Comparison of ENCODE assay signal across 23 cellular contexts in the genomic region with DNA sequence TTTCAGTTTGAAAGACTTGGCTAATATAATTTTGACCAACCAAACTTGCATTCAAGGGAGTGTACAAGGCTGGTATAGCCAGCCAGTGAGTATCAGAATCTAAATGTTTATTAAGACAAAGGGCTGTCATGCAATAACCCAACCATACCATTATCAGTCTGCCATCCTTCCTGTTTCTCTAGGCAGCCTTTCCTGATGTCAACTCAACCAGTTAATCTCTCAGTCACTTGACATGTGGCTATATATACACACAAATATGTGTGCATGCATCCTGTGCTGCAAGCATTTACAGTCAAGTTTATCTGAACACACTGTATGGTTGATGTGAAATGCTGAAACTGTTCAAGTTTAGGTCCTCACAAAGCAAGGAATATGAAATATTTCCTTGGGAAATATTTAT. TPM values are rescaled to one million over a fixed set of nuclear protein-coding genes. Genes with fewer than 3 reads are reported as not detected.
A peak's percentile ranks its signal among the peaks of the same experiment; 100 is the strongest.
DNase-seq lines count a peak whose midpoint lies in the region; ATAC-seq, FAIRE-seq and TF ChIP-seq lines count a peak whose summit lies in the region.
"Had no signal": no experiment of that assay in that cellular context is flagged by ENCODE, and none has a peak within 500 bp of the region (broad histone marks: within the 10 kb centered on the region; RNA-seq: fewer than 3 reads in every experiment).

No MANE protein-coding gene starts in this region.

- TF ChIP-seq CTCF in D721Med (IDR thresholded peaks at IDR 0.05; ENCODE audit: insufficient read depth, missing control alignments) (no peak), astrocyte (IDR thresholded peaks at IDR 0.05; ENCODE audit: insufficient read depth, low read depth, low read length) (no peak), PC-9 (conservative IDR thresholded peaks at IDR 0.05) (no peak), body of pancreas (IDR thresholded peaks at IDR 0.05) (no peak)

- FAIRE-seq in D721Med (lab: Jason Lieb, UNC) (peak; percentile 46), astrocyte (lab: Jason Lieb, UNC) (peak; percentile 50)

- peak; percentile 54 for ATAC-seq in GM18861 (IDR thresholded peaks at IDR 0.05; ENCODE audit: unreplicated experiment)
- no peak for ATAC-seq in sciatic nerve
- ATAC-seq in body of pancreas, result no peak
- ATAC-seq: A549 had no signal

- POLR2A ChIA-PET in PC-9 (lab: Charles Lee; ENCODE audit: unreplicated experiment), result no interaction called here
- POLR2A ChIA-PET in CD8-positive, alpha-beta memory T cell (lab: Charles Lee), result no interaction called here

- H4K20me1 ChIP-seq in astrocyte (ENCODE audit: insufficient read depth, low read length) (no peaks in the 10 kb centered on the region), PC-9 (ENCODE audit: insufficient read depth) (no peaks in the 10 kb centered on the region)

- no peak overlapping the region for H3K27ac ChIP-seq in astrocyte (ENCODE audit: low read depth, low read length)
- H3K27ac ChIP-seq in PC-9, result no peak overlapping the region
- no peak overlapping the region for H3K27ac ChIP-seq in CD8-positive, alpha-beta memory T cell (ENCODE audit: low read depth, low read length)
- H3K27ac ChIP-seq in body of pancreas, result no peak overlapping the region
- H3K27ac ChIP-seq: A549, GM23248, HL-60 had no signal

- H3K27ac Mint-ChIP-seq in astrocyte (ENCODE audit: unreplicated experiment), result no peak overlapping the region
- H3K27ac Mint-ChIP-seq in CD8-positive, alpha-beta memory T cell, result no peak overlapping the region

- H2AFZ ChIP-seq in astrocyte (ENCODE audit: low read depth, low read length) (no peak overlapping the region), PC-9 (no peak overlapping the region)
- H2AFZ ChIP-seq: GM23248 had no signal

- H3K27me3 Mint-ChIP-seq in astrocyte (ENCODE audit: low read depth, unreplicated experiment), result no peaks in the 10 kb centered on the region
- H3K27me3 Mint-ChIP-seq in CD8-positive, alpha-beta memory T cell, result peaks cover 0 to 8% of the 10 kb centered on the region in 2 donors

- CTCF ChIA-PET in PC-9 (lab: Charles Lee), result no interaction called here
- CTCF ChIA-PET in CD8-positive, alpha-beta memory T cell (lab: Charles Lee), result no interaction called here

- no peak overlapping the region for H3K4me2 ChIP-seq in astrocyte (ENCODE audit: low read length)
- H3K4me2 ChIP-seq in PC-9, result no peak overlapping the region
- H3K4me2 ChIP-seq: A549 had no signal

- intact Hi-C loops in PC-9 (cut with micrococcal nuclease; ENCODE audit: unreplicated experiment), result no loop called here
- intact Hi-C loops in sciatic nerve (cut with DNase I), result loop anchor here (10.0 kb wide), 1 partner anchor 1134 kb away; no protein-coding TSS in a partner anchor
- intact Hi-C loops in body of pancreas (cut with DNase I), result no loop called here

- H3K4me1 Mint-ChIP-seq in astrocyte (ENCODE audit: low read depth, unreplicated experiment), result no peaks in the 10 kb centered on the region
- no peaks in the 10 kb centered on the region for H3K4me1 Mint-ChIP-seq in CD8-positive, alpha-beta memory T cell

- H3K9ac ChIP-seq in astrocyte (ENCODE audit: low read length), result no peak overlapping the region
- H3K9ac ChIP-seq: GM23248 had no signal

- H3K4me3 ChIP-seq in astrocyte (ENCODE audit: insufficient read depth, low read depth, low read length) (no peak overlapping the region), PC-9 (no peak overlapping the region), body of pancreas (no peak overlapping the region)
- H3K4me3 ChIP-seq in CD8-positive, alpha-beta memory T cell (ENCODE audit: low read length), result no peak overlapping the region
- H3K4me3 ChIP-seq: A549, GM23248, HAP-1 had no signal

- no peaks in the 10 kb centered on the region for H3K36me3 ChIP-seq in astrocyte (ENCODE audit: insufficient read depth, low read length)
- no peaks in the 10 kb centered on the region for H3K36me3 ChIP-seq in PC-9 (ENCODE audit: low read depth)
- H3K36me3 ChIP-seq in CD8-positive, alpha-beta memory T cell (ENCODE audit: insufficient read depth, low read length), result no peaks in the 10 kb centered on the region
- H3K36me3 ChIP-seq in body of pancreas (replicated peaks in 1 of 2; ENCODE audit: insufficient read depth in 1 of 2, low read depth in 2 of 2), result no peaks in the 10 kb centered on the region
- H3K36me3 ChIP-seq: HAP-1 had no signal

- H3K4me1 ChIP-seq in astrocyte (ENCODE audit: insufficient read depth, low read length) (no peaks in the 10 kb centered on the region), PC-9 (replicated peaks; ENCODE audit: insufficient read depth) (no peaks in the 10 kb centered on the region), body of pancreas (no peaks in the 10 kb centered on the region)
- no peaks in the 10 kb centered on the region for H3K4me1 ChIP-seq in CD8-positive, alpha-beta memory T cell (ENCODE audit: insufficient read depth, low read length)
- H3K4me1 ChIP-seq: A549, HAP-1 had no signal

- H3K79me2 ChIP-seq in astrocyte (ENCODE audit: insufficient read depth, low read length), result no peaks in the 10 kb centered on the region
- no peaks in the 10 kb centered on the region for H3K79me2 ChIP-seq in PC-9 (ENCODE audit: low read depth)

- H3K36me3 Mint-ChIP-seq in astrocyte (ENCODE audit: low read depth, unreplicated experiment), result no peaks in the 10 kb centered on the region
- H3K36me3 Mint-ChIP-seq in CD8-positive, alpha-beta memory T cell, result no peaks in the 10 kb centered on the region

- H3K9me3 ChIP-seq in astrocyte (ENCODE audit: insufficient read depth, low read depth, low read length) (no peaks in the 10 kb centered on the region), PC-9 (ENCODE audit: insufficient read depth, low read depth) (no peaks in the 10 kb centered on the region), body of pancreas (no peaks in the 10 kb centered on the region)
- no peaks in the 10 kb centered on the region for H3K9me3 ChIP-seq in CD8-positive, alpha-beta memory T cell (ENCODE audit: low read length)
- H3K9me3 ChIP-seq: A549, HAP-1 had no signal

- no peaks in the 10 kb centered on the region for H3K9me3 Mint-ChIP-seq in astrocyte (ENCODE audit: unreplicated experiment)
- H3K9me3 Mint-ChIP-seq in CD8-positive, alpha-beta memory T cell, result no peaks in the 10 kb centered on the region

- DNase-seq in D721Med (ENCODE audit: insufficient read length, low spot score), result no peak
- peak; percentile 13 for DNase-seq in OCI-M1 (lab: John Stamatoyannopoulos, UW)
- no peak for DNase-seq in astrocyte (ENCODE audit: low read depth)
- no peak for DNase-seq in PC-9
- DNase-seq in CD8-positive, alpha-beta memory T cell, result no peak
- no peak for DNase-seq in sciatic nerve (ENCODE audit: low spot score)
- DNase-seq in body of pancreas, result no peak
- DNase-seq: C1 segment of cervical spinal cord, DND-41, GM23248, MM.1S, NCI-H1105 treated with DMSO at 0.1 percent for 48 hours, NCI-H1694, NCI-H510A, NCI-H748 treated with DMSO at 0.1 percent for 48 hours, RPMI8226, SHP77 treated with DMSO at 0.1 percent for 48 hours had no signal

- H3K27me3 ChIP-seq in astrocyte (ENCODE audit: insufficient read depth, low read length) (no peaks in the 10 kb centered on the region), PC-9 (ENCODE audit: insufficient read depth, low read depth) (no peaks in the 10 kb centered on the region), body of pancreas (no peaks in the 10 kb centered on the region)
- no peaks in the 10 kb centered on the region for H3K27me3 ChIP-seq in CD8-positive, alpha-beta memory T cell (ENCODE audit: insufficient read depth, low read length, poor library complexity, severe bottlenecking)

- BruUV-seq in PC-9 (replicated peaks; lab: Mats Ljungman, UMichigan), result no TSS peak

- H3K9me2 ChIP-seq in PC-9 (ENCODE audit: insufficient read depth), result no peaks in the 10 kb centered on the region

- no peak for TF ChIP-seq POLR2A in body of pancreas (IDR thresholded peaks at IDR 0.05)

- no peak overlapping the region for H3K4me3 Mint-ChIP-seq in astrocyte (ENCODE audit: unreplicated experiment)
- H3K4me3 Mint-ChIP-seq in CD8-positive, alpha-beta memory T cell, result no peak overlapping the region

- H3F3A ChIP-seq in PC-9 (ENCODE audit: insufficient read depth, low read depth), result no peaks in the 10 kb centered on the region

RNA-seq across cellular contexts. Expression of a gene that starts 17.2 kb away (rescaled TPM):
- 0.43 and 0.79 TPM in 2 replicates for total RNA-seq in astrocyte
- total RNA-seq in PC-9 (2021), result not detected in 2 replicates
- total RNA-seq in CD8-positive, alpha-beta memory T cell, result under 1 TPM; 0.48 to 0.60 TPM
- not detected for polyA plus RNA-seq in CD8-positive, alpha-beta memory T cell
- 9.7 TPM for total RNA-seq in sciatic nerve
- total RNA-seq in body of pancreas, result 1 to 10 TPM; 2.6 to 4.0 TPM
- total RNA-seq: GM23248; HT1080; T-helper 1 cell treated with Interleukin-12 subunit alpha and Interleukin-12 subunit beta and Interleukin-4 antibody, amounts not matched to agents 30 ng/mL and 1 ng/mL, for 36 hours had no signal
- polyA plus RNA-seq: GM23248 had no signal

RNA-seq across cellular contexts. Expression of a gene that starts 20.3 kb away (rescaled TPM):
- 16.7 and 18.5 TPM in 2 replicates for total RNA-seq in astrocyte
- total RNA-seq in PC-9 (2021), result 16.5 and 17.6 TPM in 2 replicates
- total RNA-seq in CD8-positive, alpha-beta memory T cell, result 10 to 100 TPM; 40.1 to 43.3 TPM
- 11.8 TPM for polyA plus RNA-seq in CD8-positive, alpha-beta memory T cell
- total RNA-seq in sciatic nerve, result 6.1 TPM
- 1 to 10 TPM; 5.3 to 5.7 TPM for total RNA-seq in body of pancreas

RNA-seq across cellular contexts. Expression of a gene that starts 22.0 kb away (rescaled TPM):
- total RNA-seq in astrocyte, result 185 and 186 TPM in 2 replicates
- 299 and 359 TPM in 2 replicates for total RNA-seq in PC-9 (2021)
- total RNA-seq in CD8-positive, alpha-beta memory T cell, result 100 to 1,000 TPM; 332 to 416 TPM
- polyA plus RNA-seq in CD8-positive, alpha-beta memory T cell, result 2,098 TPM
- total RNA-seq in sciatic nerve, result 172 TPM
- total RNA-seq in body of pancreas, result 100 to 1,000 TPM; 369 to 821 TPM

RNA-seq across cellular contexts. Expression of a gene that starts 38.9 kb away (rescaled TPM):
- 48.0 and 51.9 TPM in 2 replicates for total RNA-seq in astrocyte
- total RNA-seq in PC-9 (2021), result 72.2 and 80.5 TPM in 2 replicates
- 10 to 100 TPM; 43.3 to 44.2 TPM for total RNA-seq in CD8-positive, alpha-beta memory T cell
- polyA plus RNA-seq in CD8-positive, alpha-beta memory T cell, result 17.0 TPM
- total RNA-seq in sciatic nerve, result 19.9 TPM
- total RNA-seq in body of pancreas, result 1 to 10 TPM; 6.2 to 7.6 TPM

RNA-seq across cellular contexts. Expression of a gene that starts 39.2 kb away (rescaled TPM):
- total RNA-seq in astrocyte (47.5 and 48.9 TPM in 2 replicates), PC-9 (2021) (61.0 and 72.9 TPM in 2 replicates), sciatic nerve (57.9 TPM), body of pancreas (10 to 100 TPM; 24.1 to 25.7 TPM)
- total RNA-seq in CD8-positive, alpha-beta memory T cell, result 10 to 100 TPM; 21.3 to 22.0 TPM
- 78.7 TPM for polyA plus RNA-seq in CD8-positive, alpha-beta memory T cell
